ENCODE assay signal across 28 cellular contexts in genomic region chr6:108544586-108544985, GRCh38. TPM values are rescaled to one million over a fixed set of nuclear protein-coding genes. Genes with fewer than 3 reads are reported as not detected.
DNase-seq lines count a peak whose midpoint lies in the region; ATAC-seq and TF ChIP-seq lines count a peak whose summit lies in the region.
"Had no signal": no experiment of that assay in that cellular context is flagged by ENCODE, and none has a peak within 500 bp of the region (broad histone marks: within the 10 kb centered on the region; RNA-seq: fewer than 3 reads in every experiment).

No MANE protein-coding gene starts in this region.

- 48 to 51% methylated on average over 3 of the region's 3 CpGs for WGBS in esophagus, 2 donors
- WGBS in psoas muscle, 3 donors = 19 to 36% (median 26%) methylated on average over 3 of the region's 3 CpGs

- TF ChIP-seq CTCF in psoas muscle (IDR thresholded peaks at IDR 0.05) = no peak
- no peak for TF ChIP-seq CTCF in glutamatergic neuron (IDR thresholded peaks at IDR 0.05; ENCODE audit: partially characterized antibody, unreplicated experiment)

- H3K4me3 ChIP-seq in esophagus (ENCODE audit: low read depth in 1 of 2, low read length in 2 of 2) = no peak overlapping the region
- no peak overlapping the region for H3K4me3 ChIP-seq in psoas muscle
- H3K4me3 ChIP-seq: adrenal gland, left ventricle myocardium inferior, spleen, testis, vagina had no signal

- peak; percentile 25 to 72 (median 44) for ATAC-seq in psoas muscle
- ATAC-seq: activated CD4-positive, alpha-beta T cell treated with anti-CD3 and anti-CD28 coated beads for 36 hours; CD8-positive, alpha-beta T cell; stimulated activated naive B cell treated with anti-CD40 and anti-IgM and Interleukin-4, amounts not matched to agents 10 μg/mL and 1 μg/mL and 100 μg/mL, for 72 hours had no signal

- H3K4me3 Mint-ChIP-seq in activated T-cell treated with anti-CD3 and anti-CD28 coated beads, Interleukin-2, amount 50 U/mL, for 24 hours = no peak overlapping the region
- H3K4me3 Mint-ChIP-seq in glutamatergic neuron (ENCODE audit: unreplicated experiment) = no peak overlapping the region
- H3K4me3 Mint-ChIP-seq: activated CD4-positive, alpha-beta T cell treated with anti-CD3 and anti-CD28 coated beads for 36 hours; CD8-positive, alpha-beta T cell; dendritic cell treated with granulocyte-macrophage colony-stimulating factor and Interleukin-4, amounts not matched to agents 40 ng/mL and 50 ng/mL, for 4 days; nephron; stimulated activated naive B cell treated with anti-CD40 and anti-IgM and Interleukin-4, amounts not matched to agents 10 μg/mL and 1 μg/mL and 100 μg/mL, for 72 hours had no signal

- H3K4me1 ChIP-seq in esophagus (ENCODE audit: control insufficient read depth in 2 of 2, insufficient read depth in 2 of 2, low read length in 1 of 2) = peaks cover 0 to 5% of the 10 kb centered on the region in 2 donors
- peaks cover 30% of the 10 kb centered on the region for H3K4me1 ChIP-seq in psoas muscle
- H3K4me1 ChIP-seq: adrenal gland, testis, vagina had no signal

- H3K27me3 Mint-ChIP-seq in activated T-cell treated with anti-CD3 and anti-CD28 coated beads, Interleukin-2, amount 50 U/mL, for 24 hours = peaks cover 7% of the 10 kb centered on the region
- no peaks in the 10 kb centered on the region for H3K27me3 Mint-ChIP-seq in glutamatergic neuron (ENCODE audit: unreplicated experiment)
- H3K27me3 Mint-ChIP-seq: activated CD4-positive, alpha-beta T cell treated with anti-CD3 and anti-CD28 coated beads for 36 hours had no signal

- H3K27me3 ChIP-seq in esophagus (ENCODE audit: control insufficient read depth in 1 of 2, insufficient read depth in 2 of 2, low read length in 2 of 2) (no peaks in the 10 kb centered on the region), psoas muscle (ENCODE audit: insufficient read depth in 3 of 3, low read length in 2 of 3) (no peaks in the 10 kb centered on the region)
- H3K27me3 ChIP-seq: adrenal gland, brain microvascular endothelial cell, spleen, testis, vagina had no signal

- intact Hi-C loops in psoas muscle (cut with DNase I) = loop anchor here (1.0 to 10.0 kb wide), 3 partner anchors 238 to 840 kb away; partner anchors contain the start of gene CD164 (in 1 of the 2)

- H3K36me3 Mint-ChIP-seq in activated T-cell treated with anti-CD3 and anti-CD28 coated beads, Interleukin-2, amount 50 U/mL, for 24 hours (ENCODE audit: low read depth) = no peaks in the 10 kb centered on the region
- peaks cover 3% of the 10 kb centered on the region for H3K36me3 Mint-ChIP-seq in glutamatergic neuron (ENCODE audit: unreplicated experiment)
- H3K36me3 Mint-ChIP-seq: CD8-positive, alpha-beta T cell; stimulated activated naive B cell treated with anti-CD40 and anti-IgM and Interleukin-4, amounts not matched to agents 10 μg/mL and 1 μg/mL and 100 μg/mL, for 72 hours had no signal

- peak overlapping the region; percentile 4 to 26 for H3K27ac ChIP-seq in esophagus (ENCODE audit: low read depth in 2 of 2, low read length in 1 of 2)
- H3K27ac ChIP-seq in psoas muscle = peak overlapping the region; percentile 46
- H3K27ac ChIP-seq: adrenal gland, brain microvascular endothelial cell, left ventricle myocardium inferior, RWPE1, spleen, testis, vagina had no signal

- peaks cover 14% of the 10 kb centered on the region for H3K4me1 Mint-ChIP-seq in activated T-cell treated with anti-CD3 and anti-CD28 coated beads, Interleukin-2, amount 50 U/mL, for 24 hours (ENCODE audit: low read depth)
- H3K4me1 Mint-ChIP-seq in glutamatergic neuron (ENCODE audit: low read depth, unreplicated experiment) = no peaks in the 10 kb centered on the region
- H3K4me1 Mint-ChIP-seq: nephron had no signal

- H3K9me3 Mint-ChIP-seq in activated T-cell treated with anti-CD3 and anti-CD28 coated beads, Interleukin-2, amount 50 U/mL, for 24 hours = no peaks in the 10 kb centered on the region
- H3K9me3 Mint-ChIP-seq in glutamatergic neuron (ENCODE audit: unreplicated experiment) = no peaks in the 10 kb centered on the region
- H3K9me3 Mint-ChIP-seq: CD8-positive, alpha-beta T cell; nephron had no signal

- no peak overlapping the region for H3K27ac Mint-ChIP-seq in activated T-cell treated with anti-CD3 and anti-CD28 coated beads, Interleukin-2, amount 50 U/mL, for 24 hours
- H3K27ac Mint-ChIP-seq in glutamatergic neuron (ENCODE audit: unreplicated experiment) = no peak overlapping the region
- H3K27ac Mint-ChIP-seq: activated CD4-positive, alpha-beta T cell treated with anti-CD3 and anti-CD28 coated beads for 36 hours; CD8-positive, alpha-beta T cell; dendritic cell treated with granulocyte-macrophage colony-stimulating factor and Interleukin-4, amounts not matched to agents 40 ng/mL and 50 ng/mL, for 4 days; nephron; stimulated activated naive B cell treated with anti-CD40 and anti-IgM and Interleukin-4, amounts not matched to agents 10 μg/mL and 1 μg/mL and 100 μg/mL, for 72 hours had no signal

- DNase-seq in EH (ENCODE audit: low read depth) (peak; percentile 42), NCI-H446 treated with DMSO at 0.1 percent for 48 hours (lab: John Stamatoyannopoulos, UW) (peak; percentile 33), psoas muscle (no peak), 8988T (no peak), retina (no peak), glutamatergic neuron (no peak)
- DNase-seq in activated T-cell treated with anti-CD3 and anti-CD28 coated beads, Interleukin-2, amount 50 U/mL, for 24 hours = no peak
- DNase-seq: activated CD4-positive, alpha-beta T cell treated with anti-CD3 and anti-CD28 coated beads for 36 hours; activated naive CD4-positive, alpha-beta T cell; activated T-cell treated with anti-CD3 and anti-CD28 coated beads, Interleukin-2, amount 50 U/mL, for 48 hours; brain microvascular endothelial cell; CD8-positive, alpha-beta T cell; DMS79; foreskin melanocyte; hypothalamus; left ventricle myocardium inferior; NCI-H1105; NCI-H1930; spleen; stimulated activated CD4-positive, alpha-beta T cell treated with anti-CD3 and anti-CD28 coated beads, Interleukin-2, amount 100 ng/mL, for 48 hours; stimulated activated naive B cell treated with anti-CD40 and anti-IgM and Interleukin-4, amounts not matched to agents 10 μg/mL and 1 μg/mL and 100 μg/mL, for 72 hours; testis had no signal

- H3K36me3 ChIP-seq in esophagus (ENCODE audit: control insufficient read depth in 2 of 2, insufficient read depth in 2 of 2, low read length in 1 of 2) (no peaks in the 10 kb centered on the region), psoas muscle (ENCODE audit: insufficient read depth in 1 of 2, low read depth in 1 of 2) (no peaks in the 10 kb centered on the region)
- H3K36me3 ChIP-seq: adrenal gland, brain microvascular endothelial cell, left ventricle myocardium inferior, spleen, vagina had no signal

- no peaks in the 10 kb centered on the region for H3K9me3 ChIP-seq in esophagus (ENCODE audit: control insufficient read depth in 2 of 2, insufficient read depth in 1 of 2, low read depth in 1 of 2, low read length in 1 of 2)
- peaks cover 6% of the 10 kb centered on the region for H3K9me3 ChIP-seq in psoas muscle
- H3K9me3 ChIP-seq: adrenal gland, testis, vagina had no signal

RNA-seq across cellular contexts. Expression of gene FOXO3, which starts 16.1 kb away (rescaled TPM):
- 10 to 100 TPM in 1 of 2 donors, 1 to 10 TPM in 1; 9.6 to 15.3 TPM for polyA plus RNA-seq in esophagus
- 100 to 1,000 TPM in 3 of 4 donors, 10 to 100 TPM in 1; 28.3 to 160 (median 144) TPM for total RNA-seq in psoas muscle
- polyA plus RNA-seq in psoas muscle = 10 to 100 TPM; 20.6 to 76.5 (median 35.8) TPM
- 30.3 TPM for total RNA-seq in glutamatergic neuron (ENCODE audit: unreplicated experiment)

Comparison
In these comparisons a context has a peak if more than half of its experiments do, and no peak if none do; other contexts are left out.
1. DNase-seq: peak in EH (single experiment) and NCI-H446 treated with DMSO at 0.1 percent for 48 hours (single experiment); none in psoas muscle (0 of 2), activated T-cell treated with anti-CD3 and anti-CD28 coated beads, Interleukin-2, amount 50 U/mL, for 24 hours (single experiment), 8988T (single experiment), retina (single experiment) and glutamatergic neuron (single experiment).